9 cellular contexts compared by ENCODE assay signal in genomic region chr5:54844905-54845566, GRCh38.
DNase-seq lines count a peak whose midpoint lies in the region; ATAC-seq, FAIRE-seq and TF ChIP-seq lines count a peak whose summit lies in the region.
"Had no signal": no experiment of that assay in that cellular context is flagged by ENCODE, and none has a peak within 500 bp of the region (broad histone marks: within the 10 kb centered on the region; RNA-seq: fewer than 3 reads in every experiment).

No MANE protein-coding gene starts in this region.

- POLR2A ChIA-PET in K562 (lab: Yijun Ruan, JAX) = interaction anchor here (0.8 to 1.4 kb wide), 2 partner anchors 133 to 328 kb away, joined by 3 read pairs; no protein-coding TSS in a partner anchor

- TF ChIP-seq RAD21 in K562 (CRISPR knock-in tag; conservative IDR thresholded peaks at IDR 0.05 in 1 of 2, IDR thresholded peaks at IDR 0.05 in 1 of 2) = peak; percentile 84 to 91

- no peaks in the 10 kb centered on the region for H4K20me1 ChIP-seq in K562 (replicated peaks; ENCODE audit: control insufficient read depth, insufficient read depth, low read length)

- ATAC-seq in K562 (peak; percentile 61; the same call in 1 of the 3 replicates), HG03439 (IDR thresholded peaks at IDR 0.05; ENCODE audit: unreplicated experiment) (no peak)
- ATAC-seq in stimulated activated naive B cell treated with anti-CD40 and anti-IgM and Interleukin-4, amounts not matched to agents 10 μg/mL and 1 μg/mL and 100 μg/mL, for 72 hours (replicated peaks) = peak; percentile 54 to 61

- H3K36me3 Mint-ChIP-seq in stimulated activated naive B cell treated with anti-CD40 and anti-IgM and Interleukin-4, amounts not matched to agents 10 μg/mL and 1 μg/mL and 100 μg/mL, for 72 hours = no peaks in the 10 kb centered on the region

- CTCF ChIA-PET in K562 (lab: Yijun Ruan, JAX; ENCODE audit: low intra/inter-chr PET ratio) = interaction anchor here (0.7 to 3.2 kb wide), 3 partner anchors 70 to 601 kb away, joined by 3 to 32 read pairs (median 4); partner anchors contain the start of gene SNX18

- no peaks in the 10 kb centered on the region; a peak in 1 of 5 replicates for H3K4me1 ChIP-seq in K562 (replicated peaks in 1 of 2; ENCODE audit: control insufficient read depth in 2 of 2, insufficient read depth in 2 of 2, low read length in 2 of 2)

- 8% methylated on average over 6 of the region's 6 CpGs for WGBS in K562 (ENCODE audit: insufficient coverage, low coverage, missing lambda C conversion rate)

- no peaks in the 10 kb centered on the region; the same call in 1 of the 2 replicates for H3K9me3 ChIP-seq in K562 (replicated peaks; ENCODE audit: control insufficient read depth, insufficient read depth, low read depth, low read length)

- H3K4me3 ChIP-seq in K562 (no peak overlapping the region), kidney epithelial cell (ENCODE audit: low read depth, low read length) (no peak overlapping the region)

- H3K27me3 Mint-ChIP-seq in stimulated activated naive B cell treated with anti-CD40 and anti-IgM and Interleukin-4, amounts not matched to agents 10 μg/mL and 1 μg/mL and 100 μg/mL, for 72 hours = peaks cover 0 to 4% of the 10 kb centered on the region in 2 donors

- no peaks in the 10 kb centered on the region for H3K9me3 Mint-ChIP-seq in stimulated activated naive B cell treated with anti-CD40 and anti-IgM and Interleukin-4, amounts not matched to agents 10 μg/mL and 1 μg/mL and 100 μg/mL, for 72 hours
- H3K9me3 Mint-ChIP-seq: stimulated activated naive CD8-positive, alpha-beta T cell treated with anti-CD3 and anti-CD28 coated beads, Interleukin-15, Interleukin-2, amounts not matched to agents 100 ng/mL and 50 ng/mL, for 24 hours had no signal

- peaks cover 12 to 29% of the 10 kb centered on the region in 2 donors for H3K4me1 Mint-ChIP-seq in stimulated activated naive B cell treated with anti-CD40 and anti-IgM and Interleukin-4, amounts not matched to agents 10 μg/mL and 1 μg/mL and 100 μg/mL, for 72 hours

- in situ Hi-C loops in K562 (cut with MboI) = no loop called here

- no peak for TF ChIP-seq POLR2A in K562 (conservative IDR thresholded peaks at IDR 0.05)

- intact Hi-C loops in K562 (cut with micrococcal nuclease) = loop anchor here (1.0 to 10.0 kb wide), 3 partner anchors 210 to 600 kb away; partner anchors contain the start of gene SNX18

- H3K36me3 ChIP-seq in K562 (ENCODE audit: control insufficient read depth, insufficient read depth, low read length) (no peaks in the 10 kb centered on the region), kidney epithelial cell (ENCODE audit: control insufficient read depth, insufficient read depth, low read length) (no peaks in the 10 kb centered on the region)

- BruUV-seq in K562 (replicated peaks; lab: Mats Ljungman, UMichigan) = no TSS peak

- H2AFZ ChIP-seq in K562 (ENCODE audit: low read depth, low read length) = peak overlapping the region; percentile 69

- H3K27me3 ChIP-seq in K562 (ENCODE audit: control insufficient read depth in 2 of 2, insufficient read depth in 2 of 2, low read length in 2 of 2) (peaks cover 0 to 7% of the 10 kb centered on the region in 2 experiments; a peak in 1 of 5 replicates), kidney epithelial cell (ENCODE audit: control insufficient read depth, insufficient read depth, low read length) (no peaks in the 10 kb centered on the region)

- H3K4me3 Mint-ChIP-seq in stimulated activated naive B cell treated with anti-CD40 and anti-IgM and Interleukin-4, amounts not matched to agents 10 μg/mL and 1 μg/mL and 100 μg/mL, for 72 hours = peak overlapping the region; percentile 64 to 66
- H3K4me3 Mint-ChIP-seq: stimulated activated naive CD8-positive, alpha-beta T cell treated with anti-CD3 and anti-CD28 coated beads, Interleukin-15, Interleukin-2, amounts not matched to agents 100 ng/mL and 50 ng/mL, for 24 hours had no signal

- no peak for TF ChIP-seq EP300 in K562 (IDR thresholded peaks at IDR 0.05; ENCODE audit: low read length)

- no peak overlapping the region for H3K27ac ChIP-seq in K562 (ENCODE audit: extremely low read depth, low read depth, low read length)

- H3K9me1 ChIP-seq in K562 (ENCODE audit: control insufficient read depth, insufficient read depth, low read length) = no peaks in the 10 kb centered on the region

- peak overlapping the region; percentile 44; the same call in 1 of the 2 replicates for H3K4me2 ChIP-seq in K562 (ENCODE audit: insufficient read depth, low read length)

- H3K79me2 ChIP-seq in K562 (ENCODE audit: control insufficient read depth, insufficient read depth, low read length) = no peaks in the 10 kb centered on the region

- TF ChIP-seq CTCF in K562 (IDR thresholded peaks at IDR 0.05 in 2 of 3, conservative IDR thresholded peaks at IDR 0.05 in 1 of 3; ENCODE audit: insufficient read depth in 2 of 3, low read depth in 1 of 3, low read length in 3 of 3) (peak; percentile 32 to 74 (median 46); a peak in 4 of 6 replicates), kidney epithelial cell (IDR thresholded peaks at IDR 0.05; ENCODE audit: insufficient read depth, low read length, poor library complexity, severe bottlenecking) (peak; percentile 44)

- H3K27ac Mint-ChIP-seq in stimulated activated naive B cell treated with anti-CD40 and anti-IgM and Interleukin-4, amounts not matched to agents 10 μg/mL and 1 μg/mL and 100 μg/mL, for 72 hours = peak overlapping the region; percentile 81
- H3K27ac Mint-ChIP-seq: stimulated activated naive CD8-positive, alpha-beta T cell treated with anti-CD3 and anti-CD28 coated beads, Interleukin-15, Interleukin-2, amounts not matched to agents 100 ng/mL and 50 ng/mL, for 24 hours had no signal

- peak; percentile 60 for FAIRE-seq in K562 (lab: Jason Lieb, UNC)

- DNase-seq in NCI-H1436 (lab: John Stamatoyannopoulos, UW) (peak; percentile 27), NCI-H1436 treated with DMSO at 0.1 percent for 48 hours (lab: John Stamatoyannopoulos, UW) (no peak), NCI-H2029 treated with DMSO at 0.1 percent for 48 hours (lab: John Stamatoyannopoulos, UW) (peak; percentile 18), K562 (ENCODE audit: extremely low read depth in 1 of 4, low spot score in 3 of 4) (peak in 2 of 4 experiments; percentile 11 to 53), kidney epithelial cell (ENCODE audit: low read depth) (no peak), occipital lobe (lab: John Stamatoyannopoulos, UW) (no peak)
- DNase-seq in stimulated activated naive B cell treated with anti-CD40 and anti-IgM and Interleukin-4, amounts not matched to agents 10 μg/mL and 1 μg/mL and 100 μg/mL, for 72 hours = no peak

- no peak overlapping the region for H3K9ac ChIP-seq in K562 (ENCODE audit: insufficient read depth in 1 of 2, low read depth in 2 of 2, low read length in 2 of 2)

TF ChIP-seq in K562, 482 proteins besides CTCF, POLR2A, EP300 and RAD21 (continues in another document):
- TF ChIP-seq GABPA (tag; conservative IDR thresholded peaks at IDR 0.05; ENCODE audit: low read depth) (no peak), POLR3A (IDR thresholded peaks at IDR 0.05; ENCODE audit: borderline replicate concordance, extremely low read depth, insufficient read depth, insufficient read length) (no peak)

Comparison
In these comparisons a context has a peak if more than half of its experiments do, and no peak if none do; other contexts are left out.
1. DNase-seq: peak in NCI-H1436 (single experiment) and NCI-H2029 treated with DMSO at 0.1 percent for 48 hours (single experiment); none in NCI-H1436 treated with DMSO at 0.1 percent for 48 hours (single experiment), kidney epithelial cell (single experiment), stimulated activated naive B cell treated with anti-CD40 and anti-IgM and Interleukin-4, amounts not matched to agents 10 μg/mL and 1 μg/mL and 100 μg/mL, for 72 hours (single experiment) and occipital lobe (single experiment).